ENCODE assay signal across 16 cellular contexts in the genomic region with DNA sequence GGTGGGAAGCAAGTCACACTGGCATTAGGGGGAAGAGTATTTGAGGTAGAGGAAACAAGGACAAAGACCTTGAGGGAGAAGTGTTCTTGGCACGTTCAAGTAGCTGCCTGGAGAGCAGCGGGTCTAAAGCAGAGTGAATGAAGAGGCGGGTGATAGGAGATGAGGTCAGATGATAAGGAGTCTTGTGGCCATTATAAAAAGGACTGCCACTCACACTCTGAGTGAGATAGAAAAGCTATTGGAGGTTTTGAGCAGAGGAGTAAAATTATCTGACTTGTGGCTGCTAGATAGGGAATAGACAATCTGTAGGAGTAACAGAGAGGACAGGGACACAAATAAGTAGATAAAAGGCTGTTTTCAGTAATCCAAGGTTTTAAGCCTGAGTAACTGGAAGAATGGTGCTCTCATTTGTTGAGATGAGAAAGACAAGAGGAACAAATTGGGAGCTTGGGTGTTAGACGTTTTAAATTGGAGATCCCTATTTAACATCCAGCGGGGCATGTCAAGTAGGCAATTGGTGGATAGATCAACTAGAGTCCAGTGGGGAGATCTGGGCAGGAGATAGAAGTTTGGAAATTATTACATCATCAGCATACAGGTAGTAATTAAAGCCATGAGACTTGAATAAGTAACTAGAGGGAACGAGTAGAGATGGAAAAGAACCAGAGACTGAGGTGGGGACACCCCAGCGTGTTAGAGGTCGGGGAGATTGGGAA.
"Had no signal": no experiment of that assay in that cellular context is flagged by ENCODE, and none has a peak within 500 bp of the region (broad histone marks: within the 10 kb centered on the region; RNA-seq: fewer than 3 reads in every experiment).

No MANE protein-coding gene starts in this region.

- H3K9me3 Mint-ChIP-seq: activated naive CD4-positive, alpha-beta T cell treated with anti-CD3 and anti-CD28 coated beads for 36 hours; activated T-helper 2 cell treated with anti-CD3 and anti-CD28 coated beads, Interferon-gamma antibody, Interleukin-2, Interleukin-4, amounts not matched to agents 10 μg/mL and 5 μg/mL and 100 μg/mL, durations not matched to agents 14 hours and 24 hours and 36 hours; naive thymus-derived CD4-positive, alpha-beta T cell had no signal

- DNase-seq: activated CD4-positive, alpha-beta T cell treated with anti-CD3 and anti-CD28 coated beads for 1 hour; activated CD4-positive, alpha-beta T cell treated with anti-CD3 and anti-CD28 coated beads, Interleukin-2, amount 50 U/mL, for 4 hours; activated CD8-positive, alpha-beta memory T cell treated with anti-CD3 and anti-CD28 coated beads, Interleukin-2, amount 10 ng/mL, durations not matched to agents 7 days and 5 days; activated naive CD4-positive, alpha-beta T cell treated with anti-CD3 and anti-CD28 coated beads for 36 hours; activated T-cell treated with anti-CD3 and anti-CD28 coated beads, Interleukin-2, amount 50 U/mL, for 1 hour; dorsolateral prefrontal cortex; kidney; left ventricle myocardium inferior; mucosa of descending colon; naive thymus-derived CD4-positive, alpha-beta T cell; stimulated activated CD4-positive, alpha-beta T cell treated with anti-CD3 and anti-CD28 coated beads, Interleukin-1b, Interleukin-23, amount 100 ng/mL, for 48 hours; tibial artery; uterus had no signal

- H3K79me2 ChIP-seq: parathyroid adenoma had no signal

- H3K36me3 ChIP-seq: uterus had no signal

- H3K27me3 Mint-ChIP-seq: activated CD8-positive, alpha-beta memory T cell treated with anti-CD3 and anti-CD28 coated beads, Interleukin-2, amount 10 ng/mL, durations not matched to agents 7 days and 5 days; naive thymus-derived CD4-positive, alpha-beta T cell had no signal

- H3K27me3 ChIP-seq: dorsolateral prefrontal cortex, tibial artery, uterus had no signal

- H3K27ac Mint-ChIP-seq: activated CD8-positive, alpha-beta memory T cell treated with anti-CD3 and anti-CD28 coated beads, Interleukin-2, amount 10 ng/mL, durations not matched to agents 7 days and 5 days; activated naive CD4-positive, alpha-beta T cell treated with anti-CD3 and anti-CD28 coated beads for 36 hours; activated T-helper 2 cell treated with anti-CD3 and anti-CD28 coated beads, Interferon-gamma antibody, Interleukin-2, Interleukin-4, amounts not matched to agents 10 μg/mL and 5 μg/mL and 100 μg/mL, durations not matched to agents 14 hours and 24 hours and 36 hours; naive thymus-derived CD4-positive, alpha-beta T cell had no signal

- H3K4me1 Mint-ChIP-seq: activated CD8-positive, alpha-beta memory T cell treated with anti-CD3 and anti-CD28 coated beads, Interleukin-2, amount 10 ng/mL, durations not matched to agents 7 days and 5 days; naive thymus-derived CD4-positive, alpha-beta T cell had no signal

- H3K9me3 ChIP-seq: left ventricle myocardium inferior, mucosa of descending colon, tibial artery, uterus had no signal

- H3K4me3 ChIP-seq: dorsolateral prefrontal cortex, left ventricle myocardium inferior, mucosa of descending colon, tibial artery, uterus had no signal

- H3K4me3 Mint-ChIP-seq: activated CD8-positive, alpha-beta memory T cell treated with anti-CD3 and anti-CD28 coated beads, Interleukin-2, amount 10 ng/mL, durations not matched to agents 7 days and 5 days; activated naive CD4-positive, alpha-beta T cell treated with anti-CD3 and anti-CD28 coated beads for 36 hours; naive thymus-derived CD4-positive, alpha-beta T cell had no signal

- H3K9ac ChIP-seq: parathyroid adenoma had no signal

- H3K27ac ChIP-seq: dorsolateral prefrontal cortex, left ventricle myocardium inferior, parathyroid adenoma, tibial artery, uterus, VCaP had no signal

- H3K4me1 ChIP-seq: tibial artery, uterus had no signal
